In the genomic region with DNA sequence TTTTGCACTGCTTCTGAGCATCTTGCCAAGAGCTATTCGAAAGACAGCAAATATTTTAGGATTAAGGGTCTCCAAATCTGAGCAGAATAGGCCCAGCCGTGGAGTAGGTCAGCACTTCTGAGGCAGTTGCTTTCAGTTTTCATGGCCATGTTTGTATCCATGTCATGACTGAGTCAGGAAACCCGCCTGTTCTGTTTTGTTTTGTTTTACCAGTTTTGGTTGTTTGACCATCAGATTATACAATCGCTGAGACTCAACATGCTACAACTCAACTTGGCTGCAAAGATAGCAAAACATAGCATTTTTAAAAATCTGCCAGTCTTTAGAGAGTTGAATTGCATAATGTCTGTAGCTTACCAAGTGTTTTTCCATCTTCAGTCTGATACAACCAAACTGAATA, we compare ENCODE assay signal across 22 cellular contexts.
"Had no signal": no experiment of that assay in that cellular context is flagged by ENCODE, and none has a peak within 500 bp of the region (broad histone marks: within the 10 kb centered on the region; RNA-seq: fewer than 3 reads in every experiment).

No MANE protein-coding gene starts in this region.

- H3K4me1 ChIP-seq: gastroesophageal sphincter, pancreas, sigmoid colon, spleen, testis, tibial artery had no signal

- H3K27ac Mint-ChIP-seq: effector memory CD8-positive, alpha-beta T cell; immature natural killer cell; memory B cell; natural killer cell; progenitor cell of endocrine pancreas; stimulated activated memory B cell treated with anti-CD40 and anti-IgM and Interleukin-4, amounts not matched to agents 10 μg/mL and 1 μg/mL and 100 μg/mL, for 72 hours; type B pancreatic cell had no signal

- H3K79me2 ChIP-seq: hepatocyte had no signal

- H3K4me3 ChIP-seq: gastroesophageal sphincter, heart left ventricle, hepatocyte, lung, pancreas, sigmoid colon, spleen, testis, tibial artery had no signal

- H3K27me3 Mint-ChIP-seq: effector memory CD8-positive, alpha-beta T cell; memory B cell; progenitor cell of endocrine pancreas; stimulated activated memory B cell treated with anti-CD40 and anti-IgM and Interleukin-4, amounts not matched to agents 10 μg/mL and 1 μg/mL and 100 μg/mL, for 72 hours; type B pancreatic cell had no signal

- H3K27ac ChIP-seq: gastroesophageal sphincter, heart left ventricle, hepatocyte, neutrophil, pancreas, sigmoid colon, spleen, testis, tibial artery had no signal

- DNase-seq: cortex of kidney; effector memory CD8-positive, alpha-beta T cell; foreskin fibroblast; heart left ventricle; immature natural killer cell; natural killer cell; pancreas; sigmoid colon; spleen; stimulated activated CD4-positive, alpha-beta T cell treated with anti-CD3 and anti-CD28 coated beads, Interleukin-4, amount 100 ng/mL, for 4 hours; stimulated activated naive CD8-positive, alpha-beta T cell treated with anti-CD3 and anti-CD28 coated beads, Interleukin-15, Interleukin-2, amounts not matched to agents 100 U/mL and 50 U/mL, for 24 hours; substantia nigra; testis; tibial artery had no signal

- H3K36me3 ChIP-seq: gastroesophageal sphincter, heart left ventricle, neutrophil, pancreas, sigmoid colon, spleen, tibial artery had no signal

- H3K4me2 ChIP-seq: hepatocyte had no signal

- H3K4me1 Mint-ChIP-seq: immature natural killer cell; memory B cell; natural killer cell; stimulated activated memory B cell treated with anti-CD40 and anti-IgM and Interleukin-4, amounts not matched to agents 10 μg/mL and 1 μg/mL and 100 μg/mL, for 72 hours had no signal

- H3K27me3 ChIP-seq: gastroesophageal sphincter, heart left ventricle, hepatocyte, neutrophil, pancreas, sigmoid colon, spleen, testis, tibial artery had no signal

- H3K36me3 Mint-ChIP-seq: memory B cell; natural killer cell; stimulated activated memory B cell treated with anti-CD40 and anti-IgM and Interleukin-4, amounts not matched to agents 10 μg/mL and 1 μg/mL and 100 μg/mL, for 72 hours; type B pancreatic cell had no signal

- H2AFZ ChIP-seq: hepatocyte had no signal

- ATAC-seq: effector memory CD8-positive, alpha-beta T cell; gastroesophageal sphincter; heart left ventricle; natural killer cell; pancreas; stimulated activated memory B cell treated with anti-CD40 and anti-IgM and Interleukin-4, amounts not matched to agents 10 μg/mL and 1 μg/mL and 100 μg/mL, for 72 hours; stimulated activated naive CD8-positive, alpha-beta T cell treated with anti-CD3 and anti-CD28 coated beads, Interleukin-15, Interleukin-2, amounts not matched to agents 100 U/mL and 50 U/mL, for 24 hours had no signal

- H3K9me3 Mint-ChIP-seq: natural killer cell had no signal

- H3K4me3 Mint-ChIP-seq: effector memory CD8-positive, alpha-beta T cell; immature natural killer cell; memory B cell; natural killer cell; stimulated activated memory B cell treated with anti-CD40 and anti-IgM and Interleukin-4, amounts not matched to agents 10 μg/mL and 1 μg/mL and 100 μg/mL, for 72 hours; type B pancreatic cell had no signal

- H3K9me3 ChIP-seq: gastroesophageal sphincter, heart left ventricle, neutrophil, pancreas, sigmoid colon, testis, tibial artery had no signal
